Comparison of ENCODE assay signal across 21 cellular contexts in genomic region chr19:2762783-2763496, GRCh38. TPM values are rescaled to one million over a fixed set of nuclear protein-coding genes. Genes with fewer than 3 reads are reported as not detected.
DNase-seq lines count a peak whose midpoint lies in the region; ATAC-seq, FAIRE-seq and TF ChIP-seq lines count a peak whose summit lies in the region.
"Had no signal": no experiment of that assay in that cellular context is flagged by ENCODE, and none has a peak within 500 bp of the region (broad histone marks: within the 10 kb centered on the region; RNA-seq: fewer than 3 reads in every experiment).

No MANE protein-coding gene starts in this region.

- H4K20me1 ChIP-seq in K562 (replicated peaks; ENCODE audit: control insufficient read depth, insufficient read depth, low read length) = no peaks in the 10 kb centered on the region

- no peak overlapping the region for H2AFZ ChIP-seq in K562 (ENCODE audit: low read depth, low read length)

- H3K4me2 ChIP-seq in K562 (ENCODE audit: insufficient read depth, low read length) = no peak overlapping the region
- H3K4me2 ChIP-seq: BLaER1 had no signal

- no peak for ATAC-seq in K562
- ATAC-seq: CD8-positive, alpha-beta T cell had no signal

- no TSS peak for BruUV-seq in K562 (replicated peaks; lab: Mats Ljungman, UMichigan)

- H3K36me3 Mint-ChIP-seq in activated T-cell treated with anti-CD3 and anti-CD28 coated beads, Interleukin-2, amount 50 U/mL, for 24 hours (ENCODE audit: low read depth) = peaks cover 83% of the 10 kb centered on the region
- H3K36me3 Mint-ChIP-seq in activated CD4-positive, alpha-beta T cell treated with anti-CD3 and anti-CD28 coated beads, Interleukin-2, amount 10 ng/mL, durations not matched to agents 24 days and 14 days (ENCODE audit: low read depth) = peaks cover 36% of the 10 kb centered on the region

- H3K27ac ChIP-seq in K562 (ENCODE audit: extremely low read depth, low read depth, low read length) = no peak overlapping the region
- peak overlapping the region in 7 of 8 donors; percentile 41 to 72 (median 56) for H3K27ac ChIP-seq in spleen
- H3K27ac ChIP-seq: 22Rv1, BLaER1, C4-2B had no signal

- H3K9me3 ChIP-seq in K562 (replicated peaks; ENCODE audit: control insufficient read depth, insufficient read depth, low read depth, low read length) = no peaks in the 10 kb centered on the region
- H3K9me3 ChIP-seq in spleen = no peaks in the 10 kb centered on the region
- H3K9me3 ChIP-seq: BLaER1, Caco-2 had no signal

- TF ChIP-seq EP300 in K562 (IDR thresholded peaks at IDR 0.05; ENCODE audit: low read length) = no peak

- H3K27me3 ChIP-seq in K562 (ENCODE audit: control insufficient read depth in 2 of 2, insufficient read depth in 2 of 2, low read length in 2 of 2) = no peaks in the 10 kb centered on the region
- no peaks in the 10 kb centered on the region for H3K27me3 ChIP-seq in spleen (replicated peaks in 1 of 7)
- H3K27me3 ChIP-seq: BLaER1 had no signal

- CTCF ChIA-PET in K562 (lab: Yijun Ruan, JAX; ENCODE audit: low intra/inter-chr PET ratio) = no interaction called here

- no peaks in the 10 kb centered on the region for H3K9me3 Mint-ChIP-seq in activated T-cell treated with anti-CD3 and anti-CD28 coated beads, Interleukin-2, amount 50 U/mL, for 24 hours
- H3K9me3 Mint-ChIP-seq in activated CD4-positive, alpha-beta T cell treated with anti-CD3 and anti-CD28 coated beads, Interleukin-2, amount 10 ng/mL, durations not matched to agents 24 days and 14 days = no peaks in the 10 kb centered on the region
- H3K9me3 Mint-ChIP-seq: CD8-positive, alpha-beta T cell had no signal

- H3K4me3 ChIP-seq in K562 (no peak overlapping the region), spleen (no peak overlapping the region)
- H3K4me3 ChIP-seq: BLaER1 had no signal

- no peaks in the 10 kb centered on the region for H3K9me1 ChIP-seq in K562 (ENCODE audit: control insufficient read depth, insufficient read depth, low read length)

- no peaks in the 10 kb centered on the region for H3K27me3 Mint-ChIP-seq in activated T-cell treated with anti-CD3 and anti-CD28 coated beads, Interleukin-2, amount 50 U/mL, for 24 hours
- no peaks in the 10 kb centered on the region for H3K27me3 Mint-ChIP-seq in activated CD4-positive, alpha-beta T cell treated with anti-CD3 and anti-CD28 coated beads, Interleukin-2, amount 10 ng/mL, durations not matched to agents 24 days and 14 days
- H3K27me3 Mint-ChIP-seq: B cell; CD4-positive, CD25-positive, alpha-beta regulatory T cell had no signal

- no peak overlapping the region for H3K4me3 Mint-ChIP-seq in activated T-cell treated with anti-CD3 and anti-CD28 coated beads, Interleukin-2, amount 50 U/mL, for 24 hours
- no peak overlapping the region for H3K4me3 Mint-ChIP-seq in activated CD4-positive, alpha-beta T cell treated with anti-CD3 and anti-CD28 coated beads, Interleukin-2, amount 10 ng/mL, durations not matched to agents 24 days and 14 days
- H3K4me3 Mint-ChIP-seq: B cell; CD4-positive, CD25-positive, alpha-beta regulatory T cell; CD8-positive, alpha-beta T cell had no signal

- peak overlapping the region in 1 of 2 experiments; percentile 26; a peak in 1 of 4 replicates for H3K9ac ChIP-seq in K562 (ENCODE audit: insufficient read depth in 1 of 2, low read depth in 2 of 2, low read length in 2 of 2)
- H3K9ac ChIP-seq: BLaER1 had no signal

- no peaks in the 10 kb centered on the region for H3K79me2 ChIP-seq in K562 (ENCODE audit: control insufficient read depth, insufficient read depth, low read length)

- TF ChIP-seq POLR2A in K562 (conservative IDR thresholded peaks at IDR 0.05) = no peak
- no peak for TF ChIP-seq POLR2A in spleen (IDR thresholded peaks at IDR 0.05)

- no peak for TF ChIP-seq CTCF in K562 (IDR thresholded peaks at IDR 0.05 in 2 of 3, conservative IDR thresholded peaks at IDR 0.05 in 1 of 3; ENCODE audit: insufficient read depth in 2 of 3, low read depth in 1 of 3, low read length in 3 of 3)
- TF ChIP-seq CTCF in spleen (IDR thresholded peaks at IDR 0.05 in 8 of 11, conservative IDR thresholded peaks at IDR 0.05 in 3 of 11) = no peak

- H3K36me3 ChIP-seq in K562 (ENCODE audit: control insufficient read depth, insufficient read depth, low read length) = peaks cover 92% of the 10 kb centered on the region; the same call in 2 of the 3 replicates
- H3K36me3 ChIP-seq in spleen = peaks cover 0 to 100% (median 89%) of the 10 kb centered on the region in 6 donors

- no peak for FAIRE-seq in K562 (lab: Jason Lieb, UNC)
- FAIRE-seq: A204.1, G401.6, GM12892, H54 had no signal

- 96% methylated on average over 20 of the region's 23 CpGs for WGBS in K562 (ENCODE audit: insufficient coverage, low coverage, missing lambda C conversion rate)
- 79 to 92% (median 84%) methylated on average over 14 to 23 of the region's 23 CpGs for WGBS in spleen, 5 donors

- H3K4me1 ChIP-seq in K562 (replicated peaks in 1 of 2; ENCODE audit: control insufficient read depth in 2 of 2, insufficient read depth in 2 of 2, low read length in 2 of 2) = peaks cover 0 to 18% of the 10 kb centered on the region in 2 experiments; a peak in 2 of 5 replicates
- peaks cover 0 to 16% (median 2%) of the 10 kb centered on the region in 6 donors for H3K4me1 ChIP-seq in spleen
- H3K4me1 ChIP-seq: Caco-2 had no signal

- H3K27ac Mint-ChIP-seq in activated T-cell treated with anti-CD3 and anti-CD28 coated beads, Interleukin-2, amount 50 U/mL, for 24 hours = peak overlapping the region; percentile 37
- no peak overlapping the region for H3K27ac Mint-ChIP-seq in activated CD4-positive, alpha-beta T cell treated with anti-CD3 and anti-CD28 coated beads, Interleukin-2, amount 10 ng/mL, durations not matched to agents 24 days and 14 days
- H3K27ac Mint-ChIP-seq: B cell; CD8-positive, alpha-beta T cell had no signal

- H3K4me1 Mint-ChIP-seq in activated T-cell treated with anti-CD3 and anti-CD28 coated beads, Interleukin-2, amount 50 U/mL, for 24 hours (ENCODE audit: low read depth) = peaks cover 7% of the 10 kb centered on the region
- no peaks in the 10 kb centered on the region for H3K4me1 Mint-ChIP-seq in activated CD4-positive, alpha-beta T cell treated with anti-CD3 and anti-CD28 coated beads, Interleukin-2, amount 10 ng/mL, durations not matched to agents 24 days and 14 days
- H3K4me1 Mint-ChIP-seq: B cell had no signal

- POLR2A ChIA-PET in K562 (lab: Yijun Ruan, JAX) = interaction anchor here (0.8 kb wide), 1 partner anchor 34 kb away, joined by 3 read pairs; no protein-coding TSS in a partner anchor

- in situ Hi-C loops in K562 (cut with MboI) = no loop called here

- TF ChIP-seq RAD21 in K562 (CRISPR knock-in tag; conservative IDR thresholded peaks at IDR 0.05 in 1 of 2, IDR thresholded peaks at IDR 0.05 in 1 of 2) = no peak

- no peak for DNase-seq in activated T-cell treated with anti-CD3 and anti-CD28 coated beads, Interleukin-2, amount 50 U/mL, for 24 hours
- no peak for DNase-seq in activated T-cell treated with anti-CD3 and anti-CD28 coated beads for 4 hours
- no peak for DNase-seq in K562 (ENCODE audit: extremely low read depth in 1 of 4, low spot score in 3 of 4)
- DNase-seq in spleen = no peak
- no peak for DNase-seq in putamen (ENCODE audit: low spot score)
- no peak for DNase-seq in activated CD4-positive, alpha-beta T cell treated with anti-CD3 and anti-CD28 coated beads, Interleukin-2, amount 10 ng/mL, durations not matched to agents 24 days and 14 days
- DNase-seq: Caco-2; CD4-positive, CD25-positive, alpha-beta regulatory T cell; CD8-positive, alpha-beta T cell; DMS153; DND-41; GOT3; HCEC 1CT had no signal

- intact Hi-C loops in K562 (cut with micrococcal nuclease) (no loop called here), spleen (cut with DNase I; ENCODE audit: low total_unique reads) (no loop called here)
- intact Hi-C loops in activated CD4-positive, alpha-beta T cell treated with anti-CD3 and anti-CD28 coated beads, Interleukin-2, amount 10 ng/mL, durations not matched to agents 24 days and 14 days (cut with micrococcal nuclease) = no loop called here

RNA-seq across cellular contexts. Expression of gene SGTA, which starts 20.1 kb away (rescaled TPM):
- 53.5 and 114 TPM in 2 replicates for total RNA-seq in K562 (2011; cell fraction: chromatin; rRNA removed; ENCODE audit: low replicate concordance)
- 73.2 and 78.7 TPM in 2 replicates for total RNA-seq in K562 (2011; cell fraction: nucleolus; rRNA removed)
- total RNA-seq in K562 (2011; cell fraction: nucleoplasm; rRNA removed) = 57.0 and 59.8 TPM in 2 replicates
- total RNA-seq in K562 (2014; rRNA removed) (73.2 and 106 TPM in 2 replicates), K562 (2014; rRNA removed; fragmentation: Illumina TruSeq; extraction: Trizol) (16.2 and 18.1 TPM in 2 replicates), K562 (2015; rRNA removed; fragmentation: Illumina TruSeq; extraction: Trizol) (49.9 and 50.8 TPM in 2 replicates), K562 (2021) (106 and 110 TPM in 2 replicates), spleen (10 to 100 TPM; 39.7 to 59.7 (median 46.5) TPM)
- polyA plus RNA-seq in K562 (2011; rRNA removed) (44.5 and 67.3 TPM in 2 replicates), K562 (2014; fragmentation: Illumina TruSeq; extraction: Trizol) (72.3 and 101 TPM in 2 replicates), K562 (2014; fragmentation: Nextera tagmentation; extraction: Ambion mirVana) (1 to 10 TPM; 1.4 to 4.8 TPM), K562 (2014; rRNA removed) (87.3 and 89.9 TPM in 2 replicates), spleen (10 to 100 TPM; 36.5 to 63.0 (median 40.0) TPM)
- polyA plus RNA-seq in K562 (2011; cell fraction: cytosol; rRNA removed) = 73.0 and 146 TPM in 2 replicates
- polyA plus RNA-seq in K562 (2011; cell fraction: nucleus; rRNA removed) = 65.8 and 104 TPM in 2 replicates
- polyA plus RNA-seq in K562 (2012) = 77.3 and 87.1 TPM in 2 replicates
- polyA minus RNA-seq in K562 (2011; rRNA and poly(A)+ RNA removed) = 10.3 and 19.1 TPM in 2 replicates
- polyA minus RNA-seq in K562 (2011; cell fraction: cytosol; rRNA and poly(A)+ RNA removed) = 38.4 and 40.7 TPM in 2 replicates
- polyA minus RNA-seq in K562 (2011; cell fraction: nucleus; rRNA and poly(A)+ RNA removed) = 17.5 and 20.0 TPM in 2 replicates
- 73.3 and 76.9 TPM in 2 replicates for total RNA-seq in activated CD4-positive, alpha-beta T cell treated with anti-CD3 and anti-CD28 coated beads, Interleukin-2, amount 10 ng/mL, durations not matched to agents 24 days and 14 days

RNA-seq across cellular contexts. Expression of gene THOP1, which starts 22.4 kb away (rescaled TPM):
- 161 and 433 TPM in 2 replicates for total RNA-seq in K562 (2011; cell fraction: chromatin; rRNA removed; ENCODE audit: low replicate concordance)
- total RNA-seq in K562 (2011; cell fraction: nucleolus; rRNA removed) = 163 and 178 TPM in 2 replicates
- 128 and 148 TPM in 2 replicates for total RNA-seq in K562 (2011; cell fraction: nucleoplasm; rRNA removed)
- total RNA-seq in K562 (2014; rRNA removed) (255 and 325 TPM in 2 replicates), K562 (2014; rRNA removed; fragmentation: Illumina TruSeq; extraction: Trizol) (43.6 and 58.2 TPM in 2 replicates), K562 (2015; rRNA removed; fragmentation: Illumina TruSeq; extraction: Trizol) (97.6 and 106 TPM in 2 replicates), K562 (2021) (193 and 203 TPM in 2 replicates), spleen (10 to 100 TPM; 31.0 to 48.8 (median 37.4) TPM)
- polyA plus RNA-seq in K562 (2011; rRNA removed) (96.1 and 122 TPM in 2 replicates), K562 (2014; fragmentation: Illumina TruSeq; extraction: Trizol) (77.3 and 106 TPM in 2 replicates), K562 (2014; fragmentation: Nextera tagmentation; extraction: Ambion mirVana) (1 to 10 TPM; 1.3 to 2.0 TPM), K562 (2014; rRNA removed) (174 and 181 TPM in 2 replicates), spleen (10 to 100 TPM; 55.5 to 96.2 (median 59.0) TPM)
- polyA plus RNA-seq in K562 (2011; cell fraction: cytosol; rRNA removed) = 93.4 and 185 TPM in 2 replicates
- 299 and 377 TPM in 2 replicates for polyA plus RNA-seq in K562 (2011; cell fraction: nucleus; rRNA removed)
- polyA plus RNA-seq in K562 (2012) = 128 and 152 TPM in 2 replicates
- 65.6 and 91.6 TPM in 2 replicates for polyA minus RNA-seq in K562 (2011; rRNA and poly(A)+ RNA removed)
- 90.0 and 90.6 TPM in 2 replicates for polyA minus RNA-seq in K562 (2011; cell fraction: cytosol; rRNA and poly(A)+ RNA removed)
- 35.1 and 68.2 TPM in 2 replicates for polyA minus RNA-seq in K562 (2011; cell fraction: nucleus; rRNA and poly(A)+ RNA removed)
- 200 and 207 TPM in 2 replicates for total RNA-seq in activated CD4-positive, alpha-beta T cell treated with anti-CD3 and anti-CD28 coated beads, Interleukin-2, amount 10 ng/mL, durations not matched to agents 24 days and 14 days

RNA-seq across cellular contexts. Expression of gene SLC39A3, which starts 23.1 kb away (rescaled TPM):
- total RNA-seq in K562 (2011; cell fraction: chromatin; rRNA removed; ENCODE audit: low replicate concordance) = 117 and 251 TPM in 2 replicates
- total RNA-seq in K562 (2011; cell fraction: nucleolus; rRNA removed) = 298 and 302 TPM in 2 replicates
- total RNA-seq in K562 (2011; cell fraction: nucleoplasm; rRNA removed) = 179 and 217 TPM in 2 replicates
- total RNA-seq in K562 (2014; rRNA removed) (161 and 172 TPM in 2 replicates), K562 (2014; rRNA removed; fragmentation: Illumina TruSeq; extraction: Trizol) (58.6 and 93.5 TPM in 2 replicates), K562 (2015; rRNA removed; fragmentation: Illumina TruSeq; extraction: Trizol) (87.1 and 91.3 TPM in 2 replicates), K562 (2021) (149 and 152 TPM in 2 replicates), spleen (10 to 100 TPM; 20.3 to 33.3 (median 26.7) TPM)
- polyA plus RNA-seq in K562 (2011; rRNA removed) (127 and 145 TPM in 2 replicates), K562 (2014; fragmentation: Illumina TruSeq; extraction: Trizol) (215 and 268 TPM in 2 replicates), K562 (2014; fragmentation: Nextera tagmentation; extraction: Ambion mirVana) (1 to 10 TPM; 2.3 to 3.6 TPM), K562 (2014; rRNA removed) (165 and 173 TPM in 2 replicates), spleen (10 to 100 TPM; 19.1 to 42.6 (median 29.3) TPM)
- 193 and 267 TPM in 2 replicates for polyA plus RNA-seq in K562 (2011; cell fraction: cytosol; rRNA removed)
- polyA plus RNA-seq in K562 (2011; cell fraction: nucleus; rRNA removed) = 120 and 140 TPM in 2 replicates
- 107 and 221 TPM in 2 replicates for polyA plus RNA-seq in K562 (2012)
- polyA minus RNA-seq in K562 (2011; rRNA and poly(A)+ RNA removed) = 62.5 and 83.9 TPM in 2 replicates
- polyA minus RNA-seq in K562 (2011; cell fraction: cytosol; rRNA and poly(A)+ RNA removed) = 76.8 and 77.8 TPM in 2 replicates
- polyA minus RNA-seq in K562 (2011; cell fraction: nucleus; rRNA and poly(A)+ RNA removed) = 36.1 and 44.7 TPM in 2 replicates
- 48.8 and 52.2 TPM in 2 replicates for total RNA-seq in activated CD4-positive, alpha-beta T cell treated with anti-CD3 and anti-CD28 coated beads, Interleukin-2, amount 10 ng/mL, durations not matched to agents 24 days and 14 days

RNA-seq across cellular contexts. Expression of gene DIRAS1, which starts 41.8 kb away (rescaled TPM):
- 5.2 and 12.7 TPM in 2 replicates for total RNA-seq in K562 (2011; cell fraction: chromatin; rRNA removed; ENCODE audit: low replicate concordance)
- 5.7 and 6.5 TPM in 2 replicates for total RNA-seq in K562 (2011; cell fraction: nucleolus; rRNA removed)
- 4.3 and 5.3 TPM in 2 replicates for total RNA-seq in K562 (2011; cell fraction: nucleoplasm; rRNA removed)
- total RNA-seq in K562 (2014; rRNA removed) (2.2 and 3.3 TPM in 2 replicates), K562 (2014; rRNA removed; fragmentation: Illumina TruSeq; extraction: Trizol) (2.3 TPM in 2 replicates), K562 (2015; rRNA removed; fragmentation: Illumina TruSeq; extraction: Trizol) (2.9 and 3.3 TPM in 2 replicates), K562 (2021) (12.0 and 12.8 TPM in 2 replicates), spleen (1 to 10 TPM; 2.5 to 5.6 (median 3.5) TPM)
- polyA plus RNA-seq in K562 (2011; rRNA removed) (7.3 and 12.0 TPM in 2 replicates), K562 (2014; fragmentation: Illumina TruSeq; extraction: Trizol) (3.8 and 4.9 TPM in 2 replicates), K562 (2014; fragmentation: Nextera tagmentation; extraction: Ambion mirVana) (under 1 TPM; 0.11 to 0.18 TPM), K562 (2014; rRNA removed) (4.7 and 6.0 TPM in 2 replicates), spleen (10 to 100 TPM in 1 of 3 donors, 1 to 10 TPM in 2; 1.3 to 17.1 (median 3.6) TPM)
- polyA plus RNA-seq in K562 (2011; cell fraction: cytosol; rRNA removed) = 8.0 and 16.3 TPM in 2 replicates
- polyA plus RNA-seq in K562 (2011; cell fraction: nucleus; rRNA removed) = 10.3 and 10.5 TPM in 2 replicates
- polyA plus RNA-seq in K562 (2012) = 5.1 and 7.3 TPM in 2 replicates
- polyA minus RNA-seq in K562 (2011; rRNA and poly(A)+ RNA removed) = 10.2 and 11.4 TPM in 2 replicates
- 8.0 and 8.7 TPM in 2 replicates for polyA minus RNA-seq in K562 (2011; cell fraction: cytosol; rRNA and poly(A)+ RNA removed)
- polyA minus RNA-seq in K562 (2011; cell fraction: nucleus; rRNA and poly(A)+ RNA removed) = 1.8 and 2.6 TPM in 2 replicates
- 0.16 TPM in 1 of 2 replicates, not detected in the other for total RNA-seq in activated CD4-positive, alpha-beta T cell treated with anti-CD3 and anti-CD28 coated beads, Interleukin-2, amount 10 ng/mL, durations not matched to agents 24 days and 14 days
- total RNA-seq: CD4-positive, CD25-positive, alpha-beta regulatory T cell had no signal
- polyA plus RNA-seq: CD4-positive, CD25-positive, alpha-beta regulatory T cell had no signal

RNA-seq across cellular contexts. Expression of gene ZNF554, which starts 56.7 kb away (rescaled TPM):
- 3.7 and 5.4 TPM in 2 replicates for total RNA-seq in K562 (2011; cell fraction: chromatin; rRNA removed; ENCODE audit: low replicate concordance)
- total RNA-seq in K562 (2011; cell fraction: nucleolus; rRNA removed) = 2.8 and 2.9 TPM in 2 replicates
- total RNA-seq in K562 (2011; cell fraction: nucleoplasm; rRNA removed) = 3.2 and 4.7 TPM in 2 replicates
- total RNA-seq in K562 (2014; rRNA removed) = 1.2 and 1.5 TPM in 2 replicates
- total RNA-seq in K562 (2014; rRNA removed; fragmentation: Illumina TruSeq; extraction: Trizol) = 1.0 and 1.4 TPM in 2 replicates
- total RNA-seq in K562 (2015; rRNA removed; fragmentation: Illumina TruSeq; extraction: Trizol) = 1.1 and 1.3 TPM in 2 replicates
- 1.3 and 1.8 TPM in 2 replicates for total RNA-seq in K562 (2021)
- polyA plus RNA-seq in K562 (2011; rRNA removed) = 1.3 and 1.5 TPM in 2 replicates
- 0.78 and 1.0 TPM in 2 replicates for polyA plus RNA-seq in K562 (2011; cell fraction: cytosol; rRNA removed)
- polyA plus RNA-seq in K562 (2011; cell fraction: nucleus; rRNA removed) = 1.5 and 2.0 TPM in 2 replicates
- polyA plus RNA-seq in K562 (2012) = 0.64 and 1.4 TPM in 2 replicates
- 0.89 and 1.0 TPM in 2 replicates for polyA plus RNA-seq in K562 (2014; fragmentation: Illumina TruSeq; extraction: Trizol)
- under 1 TPM; 0.07 to 0.31 TPM for polyA plus RNA-seq in K562 (2014; fragmentation: Nextera tagmentation; extraction: Ambion mirVana)
- 1.1 and 1.4 TPM in 2 replicates for polyA plus RNA-seq in K562 (2014; rRNA removed)
- polyA minus RNA-seq in K562 (2011; rRNA and poly(A)+ RNA removed) = 2.5 and 3.2 TPM in 2 replicates
- polyA minus RNA-seq in K562 (2011; cell fraction: cytosol; rRNA and poly(A)+ RNA removed) = 0.64 and 1.5 TPM in 2 replicates
- polyA minus RNA-seq in K562 (2011; cell fraction: nucleus; rRNA and poly(A)+ RNA removed) = 0.81 and 1.3 TPM in 2 replicates
- total RNA-seq in spleen = 1 to 10 TPM; 3.6 to 7.1 (median 4.5) TPM
- 1 to 10 TPM; 1.4 to 4.0 (median 2.3) TPM for polyA plus RNA-seq in spleen
- total RNA-seq in activated CD4-positive, alpha-beta T cell treated with anti-CD3 and anti-CD28 coated beads, Interleukin-2, amount 10 ng/mL, durations not matched to agents 24 days and 14 days = 1.9 and 2.1 TPM in 2 replicates
